In the genomic region with DNA sequence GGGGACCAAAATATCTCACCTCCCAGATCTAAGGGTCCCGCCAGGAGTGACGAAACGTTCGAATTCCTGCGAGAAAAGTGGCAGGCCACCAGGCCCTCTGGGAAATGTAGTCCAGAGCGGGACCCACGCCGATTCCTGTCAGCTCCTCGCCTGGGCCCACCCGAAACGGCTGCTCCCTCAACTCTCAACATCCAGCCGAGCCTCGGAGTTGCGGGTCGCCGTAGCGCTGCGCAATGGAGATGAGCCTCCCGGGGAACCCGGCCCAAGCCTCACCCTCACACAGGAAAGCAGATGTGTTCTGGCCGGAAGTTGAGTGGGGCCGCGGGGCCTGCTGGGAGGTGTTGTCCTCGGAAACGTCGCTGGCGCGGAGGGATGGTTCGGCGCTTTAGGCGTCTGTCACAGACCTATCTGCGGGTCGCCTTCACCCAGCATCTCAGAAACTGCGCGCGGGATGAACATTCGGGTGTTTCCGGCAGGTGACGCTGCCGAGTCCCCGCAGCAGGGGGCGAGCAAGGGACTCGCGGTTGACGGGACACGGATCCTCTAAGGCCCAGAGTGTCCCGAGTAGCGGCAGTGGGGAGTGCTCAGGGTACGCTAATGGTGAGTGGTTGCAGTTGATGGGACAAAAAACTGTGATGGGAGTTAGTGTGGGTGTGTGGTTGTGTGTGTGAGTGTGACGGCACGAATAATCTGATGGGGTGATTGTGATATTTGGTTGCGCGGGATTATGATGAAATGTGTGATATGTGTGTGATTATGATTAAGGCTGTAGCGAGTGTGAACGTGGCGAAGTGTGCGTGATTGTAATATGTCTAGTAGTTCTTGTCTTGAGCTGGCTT, we compare ENCODE assay signal across 8 cellular contexts. TPM values are rescaled to one million over a fixed set of nuclear protein-coding genes. Genes with fewer than 3 reads are reported as not detected.
DNase-seq lines count a peak whose midpoint lies in the region; ATAC-seq, FAIRE-seq and TF ChIP-seq lines count a peak whose summit lies in the region.

A gene (plus strand): TSS at position 341 of the 839 bp plus-strand sequence. CDS start 6,439 bp downstream, outside the sequence.
A gene (minus strand): TSS at position 300 of the 839 bp plus-strand sequence. CDS start 1,124 bp downstream, outside the sequence.

- no peaks in the 10 kb centered on the region for H3K27me3 ChIP-seq in Karpas-422 (ENCODE audit: low read length)
- H3K27me3 ChIP-seq in adipocyte (replicated peaks; ENCODE audit: control insufficient read depth, insufficient read depth, low read length) = no peaks in the 10 kb centered on the region
- no peaks in the 10 kb centered on the region for H3K27me3 ChIP-seq in cardiac muscle cell
- H3K27me3 ChIP-seq in pancreas = no peaks in the 10 kb centered on the region
- no peaks in the 10 kb centered on the region for H3K27me3 ChIP-seq in thyroid gland

- H3K36me3 ChIP-seq in Karpas-422 (ENCODE audit: insufficient read depth, low read length) = peaks cover 10% of the 10 kb centered on the region
- peaks cover 51% of the 10 kb centered on the region for H3K36me3 ChIP-seq in adipocyte (ENCODE audit: control insufficient read depth, insufficient read depth, low read length, severe bottlenecking)
- peaks cover 7% of the 10 kb centered on the region for H3K36me3 ChIP-seq in cardiac muscle cell
- peaks cover 0 to 8% (median 0%) of the 10 kb centered on the region in 3 donors for H3K36me3 ChIP-seq in pancreas
- H3K36me3 ChIP-seq in thyroid gland = peaks cover 0 to 7% of the 10 kb centered on the region in 2 donors

- peak within 1 kb of the TSS; percentile 42 for H3K4me2 ChIP-seq in Karpas-422 (ENCODE audit: low read depth, low read length, poor library complexity, severe bottlenecking)

- no peaks in the 10 kb centered on the region for H3K79me2 ChIP-seq in Karpas-422 (ENCODE audit: low read length)

- WGBS in pancreas, 2 donors = 0% methylated on average over 55 to 57 of the region's 57 CpGs
- 1% methylated on average over 25 to 49 of the region's 57 CpGs for WGBS in thyroid gland, 2 donors

- FAIRE-seq in pancreas (lab: Jason Lieb, UNC) = no peak

- peak in 1 of 2 donors; percentile 62 for TF ChIP-seq POLR2A in thyroid gland (IDR thresholded peaks at IDR 0.05)

- no peaks in the 10 kb centered on the region for H3K4me1 ChIP-seq in Karpas-422 (ENCODE audit: low read length)
- H3K4me1 ChIP-seq in adipocyte (ENCODE audit: control insufficient read depth, insufficient read depth, low read length) = peaks cover 8% of the 10 kb centered on the region
- no peaks in the 10 kb centered on the region for H3K4me1 ChIP-seq in cardiac muscle cell (ENCODE audit: low read depth)
- peaks cover 0 to 5% (median 0%) of the 10 kb centered on the region in 3 donors for H3K4me1 ChIP-seq in pancreas
- peaks cover 12 to 14% of the 10 kb centered on the region in 2 donors for H3K4me1 ChIP-seq in thyroid gland

- peaks cover 34% of the 10 kb centered on the region for H3K9me3 ChIP-seq in Karpas-422 (ENCODE audit: low read length)
- H3K9me3 ChIP-seq in adipocyte (ENCODE audit: control insufficient read depth, low read length) = peaks cover 39% of the 10 kb centered on the region
- H3K9me3 ChIP-seq in cardiac muscle cell (ENCODE audit: low read depth) = no peaks in the 10 kb centered on the region
- no peaks in the 10 kb centered on the region for H3K9me3 ChIP-seq in pancreas
- no peaks in the 10 kb centered on the region for H3K9me3 ChIP-seq in thyroid gland

- ATAC-seq in GM21576 (IDR thresholded peaks at IDR 0.05; ENCODE audit: unreplicated experiment) (peak; percentile 87), pancreas (peak; percentile 95 to 99 (median 97))

- intact Hi-C loops in pancreas (cut with DNase I) = no loop called here
- intact Hi-C loops in thyroid gland (cut with DNase I) = no loop called here

- H3K4me3 ChIP-seq in Karpas-422 (ENCODE audit: low read length) (peak within 1 kb of the TSS; percentile 63), adipocyte (ENCODE audit: low read length) (peak within 1 kb of the TSS; percentile 92), cardiac muscle cell (peak within 1 kb of the TSS; percentile 87), pancreas (peak within 1 kb of the TSS; percentile 42 to 85 (median 73)), thyroid gland (replicated peaks in 1 of 3) (peak within 1 kb of the TSS; percentile 46 to 84 (median 57))

- peak within 1 kb of the TSS; percentile 67; the same call in 1 of the 2 replicates for H2AFZ ChIP-seq in Karpas-422 (ENCODE audit: low read length)

- no peaks in the 10 kb centered on the region for H3K9me2 ChIP-seq in Karpas-422 (replicated peaks; ENCODE audit: insufficient read depth, low read length)

- peak; percentile 98 for DNase-seq in DMS53 (lab: John Stamatoyannopoulos, UW)
- peak; percentile 61 for DNase-seq in Karpas-422
- DNase-seq in SKM-1 (lab: John Stamatoyannopoulos, UW; ENCODE audit: unreplicated experiment) = peak; percentile 80
- DNase-seq in adipocyte (ENCODE audit: low read depth) = peak; percentile 92
- peak; percentile 90 to 93 for DNase-seq in cardiac muscle cell (ENCODE audit: low read depth in 1 of 2, low spot score in 1 of 2)
- peak; percentile 75 to 94 (median 84) for DNase-seq in pancreas
- peak; percentile 88 to 91 for DNase-seq in thyroid gland

- peak within 1 kb of the TSS; percentile 46 for H3K9ac ChIP-seq in Karpas-422 (ENCODE audit: low read length)
- H3K9ac ChIP-seq in adipocyte (ENCODE audit: low read length) = peak within 1 kb of the TSS; percentile 98

- H3K27ac ChIP-seq in Karpas-422 (ENCODE audit: low read length) = no peak within 1 kb of the TSS
- H3K27ac ChIP-seq in cardiac muscle cell = peak within 1 kb of the TSS; percentile 91
- H3K27ac ChIP-seq in pancreas = peak within 1 kb of the TSS; percentile 75 to 91 (median 86)
- peak within 1 kb of the TSS; percentile 91 to 95 (median 93) for H3K27ac ChIP-seq in thyroid gland

- TF ChIP-seq CTCF in cardiac muscle cell (IDR thresholded peaks at IDR 0.05; ENCODE audit: low read depth, low read length) (peak; percentile 74), pancreas (IDR thresholded peaks at IDR 0.05) (peak in 3 of 4 donors; percentile 10 to 30 (median 22)), thyroid gland (IDR thresholded peaks at IDR 0.05) (peak in 4 of 6 experiments; percentile 55 to 67 (median 64))

- H4K20me1 ChIP-seq in Karpas-422 (ENCODE audit: insufficient read depth, low read depth, low read length) = no peaks in the 10 kb centered on the region

RNA-seq across cellular contexts. Expression of the first gene that starts in this region (rescaled TPM):
- total RNA-seq in Karpas-422 (2014; rRNA removed; shearing (Covaris generic); ENCODE audit: low replicate concordance) = 0.48 and 2.1 TPM in 2 replicates
- total RNA-seq in cardiac muscle cell = 11.5 and 16.6 TPM in 2 replicates
- 11.7 and 17.1 TPM in 2 replicates for polyA plus RNA-seq in cardiac muscle cell
- 1 to 10 TPM; 3.1 to 7.3 (median 5.0) TPM for total RNA-seq in pancreas
- 1 to 10 TPM; 3.6 to 4.6 TPM for polyA plus RNA-seq in pancreas
- total RNA-seq in thyroid gland = 10 to 100 TPM; 14.2 to 25.8 (median 16.8) TPM

RNA-seq across cellular contexts. Expression of the second gene that starts in this region (rescaled TPM):
- total RNA-seq in Karpas-422 (2014; rRNA removed; shearing (Covaris generic); ENCODE audit: low replicate concordance) = 0.47 and 1.8 TPM in 2 replicates
- 2.3 and 2.7 TPM in 2 replicates for total RNA-seq in cardiac muscle cell
- polyA plus RNA-seq in cardiac muscle cell = 0.62 and 2.0 TPM in 2 replicates
- 1 to 10 TPM in 4 of 6 donors, under 1 TPM in 2; 0.65 to 1.8 (median 1.2) TPM for total RNA-seq in pancreas
- polyA plus RNA-seq in pancreas = under 1 TPM; 0.53 to 0.89 TPM
- 1 to 10 TPM; 4.3 to 8.7 (median 6.1) TPM for total RNA-seq in thyroid gland

Comparison
In these comparisons a context has a peak if more than half of its experiments do, and no peak if none do; other contexts are left out.
1. CTCF ChIP-seq: peak in every context shown above with its lines; median percentile 74 in cardiac muscle cell; 64 in thyroid gland; 22 in pancreas.